In the genomic region with DNA sequence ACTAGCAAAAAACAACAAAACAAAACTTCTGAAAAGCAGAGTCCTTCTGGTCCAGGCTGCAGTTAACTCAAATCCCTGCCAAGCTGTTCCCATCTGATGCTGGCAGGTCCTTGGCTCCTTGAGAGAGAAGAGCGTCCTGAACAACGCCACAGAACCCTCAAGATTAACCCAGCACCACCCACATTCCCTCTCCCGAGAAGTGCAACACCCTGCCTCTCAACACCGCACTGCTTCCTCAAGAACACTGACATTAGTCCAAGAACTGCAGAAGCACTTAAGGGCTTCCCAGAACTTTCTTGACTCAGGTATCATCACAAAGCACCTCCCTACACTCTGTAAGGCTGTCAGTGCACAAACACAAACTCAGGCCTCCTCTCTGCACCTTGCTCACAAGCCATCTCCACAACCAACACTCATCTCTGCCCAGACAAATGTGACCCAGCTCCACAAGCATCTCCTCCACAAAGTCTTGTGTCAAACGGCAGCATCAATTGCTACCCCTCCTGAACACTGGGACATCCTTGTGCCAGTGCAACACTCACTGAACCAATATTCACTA, we compare ENCODE assay signal across 15 cellular contexts. TPM values are rescaled to one million over a fixed set of nuclear protein-coding genes. Genes with fewer than 3 reads are reported as not detected.
DNase-seq lines count a peak whose midpoint lies in the region; TF ChIP-seq lines count a peak whose summit lies in the region.
"Had no signal": no experiment of that assay in that cellular context is flagged by ENCODE, and none has a peak within 500 bp of the region (broad histone marks: within the 10 kb centered on the region; RNA-seq: fewer than 3 reads in every experiment).

No MANE protein-coding gene starts in this region.

- no peak overlapping the region for H3K4me3 Mint-ChIP-seq in IgD-negative memory B cell
- H3K4me3 Mint-ChIP-seq in nephron progenitor cell: no peak overlapping the region

- no peaks in the 10 kb centered on the region for H3K9me3 ChIP-seq in BLaER1 treated with 17β-estradiol and CSF1 and Interleukin-3, amounts not matched to agents 10 nM and 100 nM (replicated peaks in 1 of 11)
- H3K9me3 ChIP-seq: breast epithelium had no signal

- H3K36me3 ChIP-seq in BLaER1 treated with 17β-estradiol and CSF1 and Interleukin-3, amounts not matched to agents 10 nM and 100 nM: peaks cover 17 to 62% (median 34%) of the 10 kb centered on the region in 11 experiments; a peak in 21 of 22 replicates
- H3K36me3 ChIP-seq: breast epithelium had no signal

- no peaks in the 10 kb centered on the region for H3K27me3 ChIP-seq in BLaER1 treated with 17β-estradiol and CSF1 and Interleukin-3, amounts not matched to agents 10 nM and 100 nM
- H3K27me3 ChIP-seq: breast epithelium had no signal

- no peak overlapping the region for H3K27ac ChIP-seq in BLaER1 treated with 17β-estradiol and CSF1 and Interleukin-3, amounts not matched to agents 10 nM and 100 nM

- peaks cover 100% of the 10 kb centered on the region in 11 experiments for H4K20me1 ChIP-seq in BLaER1 treated with 17β-estradiol and CSF1 and Interleukin-3, amounts not matched to agents 10 nM and 100 nM

- no peak overlapping the region for H3K4me3 ChIP-seq in BLaER1 treated with 17β-estradiol and CSF1 and Interleukin-3, amounts not matched to agents 10 nM and 100 nM
- no peak overlapping the region for H3K4me3 ChIP-seq in epithelial cell of esophagus (ENCODE audit: low read length)
- H3K4me3 ChIP-seq: breast epithelium had no signal

- H3K4me1 Mint-ChIP-seq in IgD-negative memory B cell: peaks cover 33 to 51% (median 46%) of the 10 kb centered on the region in 3 donors
- peaks cover 65% of the 10 kb centered on the region for H3K4me1 Mint-ChIP-seq in nephron progenitor cell

- H3K27me3 Mint-ChIP-seq in IgD-negative memory B cell (no peaks in the 10 kb centered on the region), nephron progenitor cell (ENCODE audit: low read depth, poor library complexity) (no peaks in the 10 kb centered on the region)

- TF ChIP-seq CTCF in epithelial cell of esophagus (IDR thresholded peaks at IDR 0.05; ENCODE audit: insufficient read depth, low read depth, low read length, missing control alignments) (no peak), nephron progenitor cell (IDR thresholded peaks at IDR 0.05) (no peak)

- H3K4me1 ChIP-seq in BLaER1 treated with 17β-estradiol and CSF1 and Interleukin-3, amounts not matched to agents 10 nM and 100 nM: peaks cover 80 to 93% (median 87%) of the 10 kb centered on the region in 10 experiments

- H3K36me3 Mint-ChIP-seq in IgD-negative memory B cell: peaks cover 2% of the 10 kb centered on the region
- peaks cover 28% of the 10 kb centered on the region for H3K36me3 Mint-ChIP-seq in nephron progenitor cell (ENCODE audit: low read depth)

- H3K9me3 Mint-ChIP-seq in IgD-negative memory B cell (no peaks in the 10 kb centered on the region), nephron progenitor cell (no peaks in the 10 kb centered on the region)

- H3K27ac Mint-ChIP-seq in IgD-negative memory B cell: peak overlapping the region in 2 of 3 donors; percentile 9 to 64
- peak overlapping the region; percentile 73 for H3K27ac Mint-ChIP-seq in nephron progenitor cell

- H3K9ac ChIP-seq in BLaER1 treated with 17β-estradiol and CSF1 and Interleukin-3, amounts not matched to agents 10 nM and 100 nM: no peak overlapping the region; a peak in 1 of 22 replicates

- in situ Hi-C loops in KBM-7 (cut with MboI; ENCODE audit: low pct_unique_long_range_greater_than_20kb, low sequenced_read_pairs): no loop called here

- peak; percentile 42 for DNase-seq in epithelial cell of esophagus (ENCODE audit: low read depth)
- DNase-seq in nephron progenitor cell: no peak
- no peak for DNase-seq in activated gamma-delta T cell treated with Interleukin-2 at 50 U/mL for 16 hours
- DNase-seq in KBM-7: no peak
- DNase-seq in NCI-H2081 (lab: John Stamatoyannopoulos, UW): no peak
- no peak for DNase-seq in NCI-H2171 (lab: John Stamatoyannopoulos, UW)
- DNase-seq: activated CD8-positive, alpha-beta memory T cell treated with anti-CD3 and anti-CD28 coated beads for 24 hours; activated naive CD4-positive, alpha-beta T cell; DND-41; NCI-H1436 treated with DMSO at 0.1 percent for 48 hours; NCI-H526; Right ventricle myocardium superior had no signal

- H3K4me2 ChIP-seq in BLaER1 treated with 17β-estradiol and CSF1 and Interleukin-3, amounts not matched to agents 10 nM and 100 nM: peak overlapping the region in 8 of 11 experiments; percentile 6 to 99 (median 24); a peak in 9 of 22 replicates

RNA-seq across cellular contexts. Expression of a gene that starts 7.5 kb away (rescaled TPM):
- 70.6 TPM for polyA plus RNA-seq in IgD-negative memory B cell

RNA-seq across cellular contexts. Expression of a gene that starts 7.6 kb away (rescaled TPM):
- 2.8 TPM for polyA plus RNA-seq in IgD-negative memory B cell

RNA-seq across cellular contexts. Expression of a gene that starts 38.8 kb away (rescaled TPM):
- not detected for polyA plus RNA-seq in IgD-negative memory B cell
